ENCODE assay signal across 8 cellular contexts in the genomic region with DNA sequence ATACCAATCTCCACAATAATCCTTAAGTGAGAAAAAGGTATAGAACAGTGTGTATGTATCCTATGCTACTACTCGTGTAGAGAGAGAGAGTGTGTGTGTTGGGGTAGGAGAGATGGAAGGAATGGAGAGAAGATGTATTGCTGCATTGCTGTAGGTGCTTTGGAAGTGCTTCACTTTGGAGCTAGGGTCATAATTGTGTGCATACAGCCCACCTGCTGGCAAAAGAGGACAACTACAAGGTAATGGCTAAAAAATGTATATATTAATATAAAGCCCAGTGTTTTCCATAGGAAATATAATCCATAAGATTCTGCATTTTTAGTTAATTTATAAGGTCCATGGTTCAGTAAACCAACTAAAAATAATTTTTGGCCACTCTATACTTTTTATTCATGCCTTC. TPM values are rescaled to one million over a fixed set of nuclear protein-coding genes. Genes with fewer than 3 reads are reported as not detected.
DNase-seq lines count a peak whose midpoint lies in the region; ATAC-seq, FAIRE-seq and TF ChIP-seq lines count a peak whose summit lies in the region.

No MANE protein-coding gene starts in this region.

- in situ Hi-C loops in brain microvascular endothelial cell (cut with HindIII; ENCODE audit: low pct_ligation_motif_present, low sequenced_read_pairs) = no loop called here

- ATAC-seq in HG03460 (IDR thresholded peaks at IDR 0.05; ENCODE audit: unreplicated experiment) (no peak), HG03196 (IDR thresholded peaks at IDR 0.05; ENCODE audit: unreplicated experiment) (no peak)
- no peak for ATAC-seq in activated CD4-positive, CD25-positive, alpha-beta regulatory T cell treated with anti-CD3 and anti-CD28 coated beads, Interleukin-2, amount 50 U/mL, for 24 hours

- peak; percentile 18 for DNase-seq in A172 (ENCODE audit: low spot score)
- peak; percentile 49 for DNase-seq in NCI-H2227 (lab: John Stamatoyannopoulos, UW; ENCODE audit: unreplicated experiment)
- peak; percentile 22 for DNase-seq in brain microvascular endothelial cell
- DNase-seq in urothelium cell line (ENCODE audit: low spot score) = peak; percentile 12

- TF ChIP-seq CTCF in GM12872 (IDR thresholded peaks at IDR 0.05; ENCODE audit: insufficient read depth, low read depth, low read length) (peak; percentile 53; the same call in 2 of the 3 replicates), brain microvascular endothelial cell (IDR thresholded peaks at IDR 0.05; ENCODE audit: low read depth, low read length, missing control alignments) (peak; percentile 71)

- no peaks in the 10 kb centered on the region for H3K36me3 ChIP-seq in brain microvascular endothelial cell (replicated peaks)

- FAIRE-seq in urothelium cell line (lab: Jason Lieb, UNC) = peak; percentile 74

- no peak overlapping the region for H3K4me3 ChIP-seq in brain microvascular endothelial cell (ENCODE audit: low read depth, low read length)

- H3K27ac ChIP-seq in brain microvascular endothelial cell = no peak overlapping the region

- H3K27me3 ChIP-seq in brain microvascular endothelial cell (replicated peaks) = no peaks in the 10 kb centered on the region

RNA-seq across cellular contexts. Expression of a gene that starts 36.1 kb away (rescaled TPM):
- 10.2 and 11.0 TPM in 2 replicates for total RNA-seq in A172 (2014; rRNA removed; shearing (Covaris generic))

RNA-seq across cellular contexts. Expression of a gene that starts 36.2 kb away (rescaled TPM):
- 8.5 and 14.9 TPM in 2 replicates for total RNA-seq in A172 (2014; rRNA removed; shearing (Covaris generic))
